1 cellular context compared by ENCODE assay signal in genomic region chr17:67830440-67830839, GRCh38.
TF ChIP-seq lines count a peak whose summit lies in the region.

No MANE protein-coding gene starts in this region.

TF ChIP-seq in IMR-90, 13 proteins besides CTCF, POLR2A, EP300 and RAD21:
- TF ChIP-seq RCOR1 (IDR thresholded peaks at IDR 0.05; ENCODE audit: insufficient replicate concordance, low read length) (no peak), MXI1 (IDR thresholded peaks at IDR 0.05; ENCODE audit: borderline replicate concordance, low read depth, low read length) (no peak), BHLHE40 (IDR thresholded peaks at IDR 0.05; ENCODE audit: low read depth, low read length) (no peak), RFX5 (IDR thresholded peaks at IDR 0.05; ENCODE audit: low read depth, low read length) (no peak), CHD1 (IDR thresholded peaks at IDR 0.05; ENCODE audit: low read depth, low read length) (no peak), CEBPB (IDR thresholded peaks at IDR 0.05; ENCODE audit: low read depth, low read length) (no peak), NFE2L2 (IDR thresholded peaks at IDR 0.05; ENCODE audit: low read depth, low read length) (no peak), MAFK (IDR thresholded peaks at IDR 0.05; ENCODE audit: low read depth, low read length) (no peak), SMC3 (IDR thresholded peaks at IDR 0.05; ENCODE audit: low read depth, low read length) (no peak), MAZ (IDR thresholded peaks at IDR 0.05; ENCODE audit: borderline replicate concordance, low read depth, low read length) (no peak), FOS (IDR thresholded peaks at IDR 0.05; ENCODE audit: low read depth, low read length) (no peak)
- TF ChIP-seq, protein P1, sequence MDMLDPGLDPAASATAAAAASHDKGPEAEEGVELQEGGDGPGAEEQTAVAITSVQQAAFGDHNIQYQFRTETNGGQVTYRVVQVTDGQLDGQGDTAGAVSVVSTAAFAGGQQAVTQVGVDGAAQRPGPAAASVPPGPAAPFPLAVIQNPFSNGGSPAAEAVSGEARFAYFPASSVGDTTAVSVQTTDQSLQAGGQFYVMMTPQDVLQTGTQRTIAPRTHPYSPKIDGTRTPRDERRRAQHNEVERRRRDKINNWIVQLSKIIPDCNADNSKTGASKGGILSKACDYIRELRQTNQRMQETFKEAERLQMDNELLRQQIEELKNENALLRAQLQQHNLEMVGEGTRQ (IDR thresholded peaks at IDR 0.05; ENCODE audit: low read depth, low read length) = no peak
- TF ChIP-seq, protein P2, sequence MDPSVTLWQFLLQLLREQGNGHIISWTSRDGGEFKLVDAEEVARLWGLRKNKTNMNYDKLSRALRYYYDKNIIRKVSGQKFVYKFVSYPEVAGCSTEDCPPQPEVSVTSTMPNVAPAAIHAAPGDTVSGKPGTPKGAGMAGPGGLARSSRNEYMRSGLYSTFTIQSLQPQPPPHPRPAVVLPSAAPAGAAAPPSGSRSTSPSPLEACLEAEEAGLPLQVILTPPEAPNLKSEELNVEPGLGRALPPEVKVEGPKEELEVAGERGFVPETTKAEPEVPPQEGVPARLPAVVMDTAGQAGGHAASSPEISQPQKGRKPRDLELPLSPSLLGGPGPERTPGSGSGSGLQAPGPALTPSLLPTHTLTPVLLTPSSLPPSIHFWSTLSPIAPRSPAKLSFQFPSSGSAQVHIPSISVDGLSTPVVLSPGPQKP (IDR thresholded peaks at IDR 0.05; ENCODE audit: borderline replicate concordance, low read depth, low read length) = no peak
